ENCODE assay signal across 1 cellular context in genomic region chr4:138437263-138437851, GRCh38.
TF ChIP-seq lines count a peak whose summit lies in the region.

No MANE protein-coding gene starts in this region.

TF ChIP-seq in K562, 482 proteins besides CTCF, POLR2A, EP300 and RAD21 (continued from another document and continues in another):
- TF ChIP-seq ZNF639 (CRISPR knock-in tag; conservative IDR thresholded peaks at IDR 0.05 in 1 of 2, IDR thresholded peaks at IDR 0.05 in 1 of 2) (peak in 1 of 2 experiments; percentile 68; a peak in 1 of 4 replicates), HMBOX1 (IDR thresholded peaks at IDR 0.05) (no peak), HMGN3 (IDR thresholded peaks at IDR 0.05; ENCODE audit: borderline replicate concordance, extremely low read depth, insufficient read length, low read depth, low read length) (no peak), COPS2 (conservative IDR thresholded peaks at IDR 0.05) (no peak), EHMT2 (IDR thresholded peaks at IDR 0.05) (peak; percentile 59; the same call in 1 of the 2 replicates), SMARCC2 (IDR thresholded peaks at IDR 0.05; ENCODE audit: low read depth) (peak; percentile 70; the same call in 1 of the 2 replicates), ZNF165 (CRISPR knock-in tag; IDR thresholded peaks at IDR 0.05; ENCODE audit: borderline replicate concordance) (no peak), SRSF3 (IDR thresholded peaks at IDR 0.05; ENCODE audit: insufficient read depth, low read length) (no peak), L3MBTL2 (IDR thresholded peaks at IDR 0.05) (peak; percentile 59), ZBTB33 (CRISPR knock-in tag; IDR thresholded peaks at IDR 0.05) (no peak), MIER1 (IDR thresholded peaks at IDR 0.05; ENCODE audit: low read depth) (no peak), POLR2AphosphoS5 (IDR thresholded peaks at IDR 0.05; ENCODE audit: control insufficient read depth, insufficient read depth, low read depth, low read length) (peak; percentile 44; the same call in 1 of the 2 replicates), ARID3B (CRISPR knock-in tag; IDR thresholded peaks at IDR 0.05; ENCODE audit: borderline replicate concordance) (no peak), SOX6 (IDR thresholded peaks at IDR 0.05) (peak; percentile 76; the same call in 1 of the 2 replicates), NCOA1 (IDR thresholded peaks at IDR 0.05; ENCODE audit: low read depth) (0 out of 2 replicates have a peak, but pooled peaks have one; percentile 10), ZNF717 (CRISPR knock-in tag; IDR thresholded peaks at IDR 0.05) (no peak), ZFX (CRISPR knock-in tag; IDR thresholded peaks at IDR 0.05) (peak; percentile 57; the same call in 1 of the 2 replicates), ZSCAN29 (IDR thresholded peaks at IDR 0.05) (no peak), RAD51 (IDR thresholded peaks at IDR 0.05; ENCODE audit: borderline replicate concordance, low read depth) (peak; percentile 76), MCM3 (IDR thresholded peaks at IDR 0.05) (no peak), SMARCE1 (IDR thresholded peaks at IDR 0.05) (peak; percentile 88), CUX1 (CRISPR knock-in tag; IDR thresholded peaks at IDR 0.05) (no peak), C11orf30 (IDR thresholded peaks at IDR 0.05; ENCODE audit: low read depth) (peak; percentile 12; the same call in 1 of the 2 replicates), USF1 (CRISPR knock-in tag; IDR thresholded peaks at IDR 0.05) (peak; percentile 79), SMC3 (conservative IDR thresholded peaks at IDR 0.05; ENCODE audit: insufficient read depth, low read depth, low read length) (no peak), FOSL1 (tag; conservative IDR thresholded peaks at IDR 0.05) (peak; percentile 51; the same call in 1 of the 2 replicates), PHF20 (IDR thresholded peaks at IDR 0.05; ENCODE audit: partially characterized antibody) (no peak), ZNF644 (tag; IDR thresholded peaks at IDR 0.05; ENCODE audit: low read depth) (no peak), TRIM24 (IDR thresholded peaks at IDR 0.05) (peak in 1 of 2 experiments; percentile 60; a peak in 1 of 4 replicates), MYC (IDR thresholded peaks at IDR 0.05; ENCODE audit: low read depth, low read length) (peak; percentile 29; the same call in 1 of the 2 replicates), MYC (CRISPR knock-in tag; IDR thresholded peaks at IDR 0.05; ENCODE audit: borderline replicate concordance, low read depth) (no peak), NCOR1 (IDR thresholded peaks at IDR 0.05) (peak; percentile 71)
- TF ChIP-seq, protein P1, sequence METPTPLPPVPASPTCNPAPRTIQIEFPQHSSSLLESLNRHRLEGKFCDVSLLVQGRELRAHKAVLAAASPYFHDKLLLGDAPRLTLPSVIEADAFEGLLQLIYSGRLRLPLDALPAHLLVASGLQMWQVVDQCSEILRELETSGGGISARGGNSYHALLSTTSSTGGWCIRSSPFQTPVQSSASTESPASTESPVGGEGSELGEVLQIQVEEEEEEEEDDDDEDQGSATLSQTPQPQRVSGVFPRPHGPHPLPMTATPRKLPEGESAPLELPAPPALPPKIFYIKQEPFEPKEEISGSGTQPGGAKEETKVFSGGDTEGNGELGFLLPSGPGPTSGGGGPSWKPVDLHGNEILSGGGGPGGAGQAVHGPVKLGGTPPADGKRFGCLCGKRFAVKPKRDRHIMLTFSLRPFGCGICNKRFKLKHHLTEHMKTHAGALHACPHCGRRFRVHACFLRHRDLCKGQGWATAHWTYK (CRISPR knock-in tag; IDR thresholded peaks at IDR 0.05), result 0 out of 2 replicates have a peak, but pooled peaks have one; percentile 41
- TF ChIP-seq, protein P2, sequence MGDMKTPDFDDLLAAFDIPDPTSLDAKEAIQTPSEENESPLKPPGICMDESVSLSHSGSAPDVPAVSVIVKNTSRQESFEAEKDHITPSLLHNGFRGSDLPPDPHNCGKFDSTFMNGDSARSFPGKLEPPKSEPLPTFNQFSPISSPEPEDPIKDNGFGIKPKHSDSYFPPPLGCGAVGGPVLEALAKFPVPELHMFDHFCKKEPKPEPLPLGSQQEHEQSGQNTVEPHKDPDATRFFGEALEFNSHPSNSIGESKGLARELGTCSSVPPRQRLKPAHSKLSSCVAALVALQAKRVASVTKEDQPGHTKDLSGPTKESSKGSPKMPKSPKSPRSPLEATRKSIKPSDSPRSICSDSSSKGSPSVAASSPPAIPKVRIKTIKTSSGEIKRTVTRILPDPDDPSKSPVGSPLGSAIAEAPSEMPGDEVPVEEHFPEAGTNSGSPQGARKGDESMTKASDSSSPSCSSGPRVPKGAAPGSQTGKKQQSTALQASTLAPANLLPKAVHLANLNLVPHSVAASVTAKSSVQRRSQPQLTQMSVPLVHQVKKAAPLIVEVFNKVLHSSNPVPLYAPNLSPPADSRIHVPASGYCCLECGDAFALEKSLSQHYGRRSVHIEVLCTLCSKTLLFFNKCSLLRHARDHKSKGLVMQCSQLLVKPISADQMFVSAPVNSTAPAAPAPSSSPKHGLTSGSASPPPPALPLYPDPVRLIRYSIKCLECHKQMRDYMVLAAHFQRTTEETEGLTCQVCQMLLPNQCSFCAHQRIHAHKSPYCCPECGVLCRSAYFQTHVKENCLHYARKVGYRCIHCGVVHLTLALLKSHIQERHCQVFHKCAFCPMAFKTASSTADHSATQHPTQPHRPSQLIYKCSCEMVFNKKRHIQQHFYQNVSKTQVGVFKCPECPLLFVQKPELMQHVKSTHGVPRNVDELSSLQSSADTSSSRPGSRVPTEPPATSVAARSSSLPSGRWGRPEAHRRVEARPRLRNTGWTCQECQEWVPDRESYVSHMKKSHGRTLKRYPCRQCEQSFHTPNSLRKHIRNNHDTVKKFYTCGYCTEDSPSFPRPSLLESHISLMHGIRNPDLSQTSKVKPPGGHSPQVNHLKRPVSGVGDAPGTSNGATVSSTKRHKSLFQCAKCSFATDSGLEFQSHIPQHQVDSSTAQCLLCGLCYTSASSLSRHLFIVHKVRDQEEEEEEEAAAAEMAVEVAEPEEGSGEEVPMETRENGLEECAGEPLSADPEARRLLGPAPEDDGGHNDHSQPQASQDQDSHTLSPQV (IDR thresholded peaks at IDR 0.05), result peak; percentile 84
- TF ChIP-seq, protein P3, sequence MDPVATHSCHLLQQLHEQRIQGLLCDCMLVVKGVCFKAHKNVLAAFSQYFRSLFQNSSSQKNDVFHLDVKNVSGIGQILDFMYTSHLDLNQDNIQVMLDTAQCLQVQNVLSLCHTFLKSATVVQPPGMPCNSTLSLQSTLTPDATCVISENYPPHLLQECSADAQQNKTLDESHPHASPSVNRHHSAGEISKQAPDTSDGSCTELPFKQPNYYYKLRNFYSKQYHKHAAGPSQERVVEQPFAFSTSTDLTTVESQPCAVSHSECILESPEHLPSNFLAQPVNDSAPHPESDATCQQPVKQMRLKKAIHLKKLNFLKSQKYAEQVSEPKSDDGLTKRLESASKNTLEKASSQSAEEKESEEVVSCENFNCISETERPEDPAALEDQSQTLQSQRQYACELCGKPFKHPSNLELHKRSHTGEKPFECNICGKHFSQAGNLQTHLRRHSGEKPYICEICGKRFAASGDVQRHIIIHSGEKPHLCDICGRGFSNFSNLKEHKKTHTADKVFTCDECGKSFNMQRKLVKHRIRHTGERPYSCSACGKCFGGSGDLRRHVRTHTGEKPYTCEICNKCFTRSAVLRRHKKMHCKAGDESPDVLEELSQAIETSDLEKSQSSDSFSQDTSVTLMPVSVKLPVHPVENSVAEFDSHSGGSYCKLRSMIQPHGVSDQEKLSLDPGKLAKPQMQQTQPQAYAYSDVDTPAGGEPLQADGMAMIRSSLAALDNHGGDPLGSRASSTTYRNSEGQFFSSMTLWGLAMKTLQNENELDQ (CRISPR knock-in tag; IDR thresholded peaks at IDR 0.05; ENCODE audit: borderline replicate concordance), result no peak
- TF ChIP-seq, protein P4, sequence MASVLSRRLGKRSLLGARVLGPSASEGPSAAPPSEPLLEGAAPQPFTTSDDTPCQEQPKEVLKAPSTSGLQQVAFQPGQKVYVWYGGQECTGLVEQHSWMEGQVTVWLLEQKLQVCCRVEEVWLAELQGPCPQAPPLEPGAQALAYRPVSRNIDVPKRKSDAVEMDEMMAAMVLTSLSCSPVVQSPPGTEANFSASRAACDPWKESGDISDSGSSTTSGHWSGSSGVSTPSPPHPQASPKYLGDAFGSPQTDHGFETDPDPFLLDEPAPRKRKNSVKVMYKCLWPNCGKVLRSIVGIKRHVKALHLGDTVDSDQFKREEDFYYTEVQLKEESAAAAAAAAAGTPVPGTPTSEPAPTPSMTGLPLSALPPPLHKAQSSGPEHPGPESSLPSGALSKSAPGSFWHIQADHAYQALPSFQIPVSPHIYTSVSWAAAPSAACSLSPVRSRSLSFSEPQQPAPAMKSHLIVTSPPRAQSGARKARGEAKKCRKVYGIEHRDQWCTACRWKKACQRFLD (CRISPR knock-in tag; IDR thresholded peaks at IDR 0.05), result peak; percentile 42; the same call in 1 of the 2 replicates
